ENCODE assay signal across 16 cellular contexts in genomic region chr15:85770722-85771041, GRCh38. TPM values are rescaled to one million over a fixed set of nuclear protein-coding genes. Genes with fewer than 3 reads are reported as not detected.
DNase-seq lines count a peak whose midpoint lies in the region; ATAC-seq and TF ChIP-seq lines count a peak whose summit lies in the region.
"Had no signal": no experiment of that assay in that cellular context is flagged by ENCODE, and none has a peak within 500 bp of the region (broad histone marks: within the 10 kb centered on the region; RNA-seq: fewer than 3 reads in every experiment).

No MANE protein-coding gene starts in this region.

- H4K91ac ChIP-seq in neuronal stem cell (ENCODE audit: low read depth, low read length, poor library complexity) = no peak overlapping the region

- TF ChIP-seq CTCF in upper lobe of left lung (IDR thresholded peaks at IDR 0.05) (no peak), tibial artery (IDR thresholded peaks at IDR 0.05) (no peak)

- peaks cover 17% of the 10 kb centered on the region for H3K36me3 Mint-ChIP-seq in activated T-cell treated with anti-CD3 and anti-CD28 coated beads, Interleukin-2, amount 50 U/mL, for 24 hours (ENCODE audit: low read depth)

- H2BK12ac ChIP-seq in neuronal stem cell (ENCODE audit: low read length) = no peak overlapping the region

- H3K4me1 ChIP-seq in esophagus (ENCODE audit: control insufficient read depth in 2 of 2, insufficient read depth in 2 of 2, low read length in 1 of 2) (peaks cover 12 to 30% of the 10 kb centered on the region in 2 donors), neuronal stem cell (ENCODE audit: control insufficient read depth in 2 of 2, insufficient read depth in 1 of 2, low read depth in 1 of 2, low read length in 2 of 2) (peaks cover 0 to 12% of the 10 kb centered on the region in 2 donors), upper lobe of left lung (peaks cover 7 to 22% (median 17%) of the 10 kb centered on the region in 4 donors), tibial artery (peaks cover 0 to 36% (median 32%) of the 10 kb centered on the region in 4 donors)
- H3K4me1 ChIP-seq: BLaER1 had no signal

- no peak overlapping the region for H2AFZ ChIP-seq in neuronal stem cell (ENCODE audit: low read length)

- no peak overlapping the region for H3K9ac ChIP-seq in neuronal stem cell (ENCODE audit: low read depth, low read length, poor library complexity)
- H3K9ac ChIP-seq: BLaER1 had no signal

- H3K4me3 Mint-ChIP-seq in activated T-cell treated with anti-CD3 and anti-CD28 coated beads, Interleukin-2, amount 50 U/mL, for 24 hours = no peak overlapping the region
- H3K4me3 Mint-ChIP-seq: CD8-positive, alpha-beta T cell; H9 had no signal

- H3K4me3 ChIP-seq in esophagus (ENCODE audit: low read depth in 1 of 2, low read length in 2 of 2) (no peak overlapping the region), neuronal stem cell (ENCODE audit: low read length in 2 of 2) (no peak overlapping the region), upper lobe of left lung (no peak overlapping the region), tibial artery (no peak overlapping the region)
- H3K4me3 ChIP-seq: BLaER1 had no signal

- no peak overlapping the region for H3K4ac ChIP-seq in neuronal stem cell (ENCODE audit: low read length)

- ATAC-seq in upper lobe of left lung (ENCODE audit: low FRiP score in 2 of 2) = no peak
- ATAC-seq in HG03442 (IDR thresholded peaks at IDR 0.05; ENCODE audit: unreplicated experiment) = no peak
- ATAC-seq in HG02885 (IDR thresholded peaks at IDR 0.05; ENCODE audit: poor library complexity, unreplicated experiment) = no peak
- ATAC-seq: CD8-positive, alpha-beta T cell had no signal

- H3K27ac ChIP-seq in esophagus (ENCODE audit: low read depth in 2 of 2, low read length in 1 of 2) = peak overlapping the region; percentile 32 to 73
- H3K27ac ChIP-seq in neuronal stem cell (replicated peaks; ENCODE audit: low read length) = no peak overlapping the region
- H3K27ac ChIP-seq in upper lobe of left lung = peak overlapping the region in 3 of 4 donors; percentile 2 to 74 (median 63)
- peak overlapping the region in 1 of 2 donors; percentile 74 for H3K27ac ChIP-seq in tibial artery
- H3K27ac ChIP-seq: 22Rv1, BLaER1 had no signal

- no peaks in the 10 kb centered on the region for H3K9me3 Mint-ChIP-seq in activated T-cell treated with anti-CD3 and anti-CD28 coated beads, Interleukin-2, amount 50 U/mL, for 24 hours
- H3K9me3 Mint-ChIP-seq: CD8-positive, alpha-beta T cell; H9 had no signal

- peaks cover 6% of the 10 kb centered on the region for H3K4me1 Mint-ChIP-seq in activated T-cell treated with anti-CD3 and anti-CD28 coated beads, Interleukin-2, amount 50 U/mL, for 24 hours (ENCODE audit: low read depth)

- no peak overlapping the region for H3K14ac ChIP-seq in neuronal stem cell (ENCODE audit: low read length)

- H2BK5ac ChIP-seq in neuronal stem cell (ENCODE audit: low read length) = no peak overlapping the region

- no peak for DNase-seq in activated T-cell treated with anti-CD3 and anti-CD28 coated beads, Interleukin-2, amount 50 U/mL, for 24 hours
- no peak for DNase-seq in activated T-cell treated with anti-CD3 and anti-CD28 coated beads, Interleukin-2, amount 50 U/mL, for 48 hours
- no peak for DNase-seq in neuronal stem cell (ENCODE audit: low spot score)
- DNase-seq in upper lobe of left lung = no peak
- no peak for DNase-seq in tibial artery
- DNase-seq: CD8-positive, alpha-beta T cell; DMS79; H9; NCI-H1105 treated with DMSO at 0.1 percent for 48 hours; NCI-H1694 treated with DMSO at 0.1 percent for 48 hours; NK-92 treated with Interleukin-12 subunit alpha and Interleukin-12 subunit beta, amount 100 ng/mL, for 24 hours had no signal

- peak overlapping the region; percentile 40 for H2AK5ac ChIP-seq in neuronal stem cell (ENCODE audit: low read depth, low read length)

- H3K4me2 ChIP-seq in neuronal stem cell (ENCODE audit: insufficient read depth, low read length, poor library complexity, severe bottlenecking) = no peak overlapping the region
- H3K4me2 ChIP-seq: BLaER1 had no signal

- peaks cover 23% of the 10 kb centered on the region for H3K79me1 ChIP-seq in neuronal stem cell (ENCODE audit: low read depth, low read length)

- H3K36me3 ChIP-seq in esophagus (ENCODE audit: control insufficient read depth in 2 of 2, insufficient read depth in 2 of 2, low read length in 1 of 2) (peaks cover 0 to 13% of the 10 kb centered on the region in 2 donors), neuronal stem cell (replicated peaks in 1 of 2; ENCODE audit: control insufficient read depth in 2 of 2, insufficient read depth in 2 of 2, low read length in 2 of 2) (peaks cover 17 to 48% of the 10 kb centered on the region in 2 donors), upper lobe of left lung (peaks cover 0 to 11% (median 0%) of the 10 kb centered on the region in 4 donors), tibial artery (peaks cover 0 to 20% (median 6%) of the 10 kb centered on the region in 3 donors)

- H4K8ac ChIP-seq in neuronal stem cell (ENCODE audit: low read depth, low read length) = no peak overlapping the region

- no peaks in the 10 kb centered on the region for H3K27me3 Mint-ChIP-seq in activated T-cell treated with anti-CD3 and anti-CD28 coated beads, Interleukin-2, amount 50 U/mL, for 24 hours

- no peak for TF ChIP-seq EP300 in upper lobe of left lung (IDR thresholded peaks at IDR 0.05)

- H2BK120ac ChIP-seq in neuronal stem cell (ENCODE audit: low read depth, low read length) = no peak overlapping the region

- intact Hi-C loops in tibial artery (cut with DNase I; ENCODE audit: low total_unique reads) = no loop called here

- H3K9me3 ChIP-seq in esophagus (ENCODE audit: control insufficient read depth in 2 of 2, insufficient read depth in 1 of 2, low read depth in 1 of 2, low read length in 1 of 2) (no peaks in the 10 kb centered on the region), neuronal stem cell (replicated peaks in 1 of 2; ENCODE audit: control insufficient read depth in 2 of 2, insufficient read depth in 1 of 2, low read depth in 1 of 2, low read length in 2 of 2) (peaks cover 6 to 21% of the 10 kb centered on the region in 2 donors), upper lobe of left lung (no peaks in the 10 kb centered on the region), tibial artery (no peaks in the 10 kb centered on the region)

- 91 to 92% methylated on average over 7 of the region's 7 CpGs for WGBS in esophagus, 2 donors
- WGBS in neuronal stem cell (ENCODE audit: extremely low coverage in 2 of 2, insufficient read length in 2 of 2, insufficient replicate concordance in 1 of 2), 2 donors = no CpG with 5 or more reads among the region's 7 CpGs
- WGBS in upper lobe of left lung, 2 donors = 95 to 96% methylated on average over 6 to 7 of the region's 7 CpGs

- no peak overlapping the region for H3K23ac ChIP-seq in neuronal stem cell (ENCODE audit: low read depth, low read length, poor library complexity)

- H3K27ac Mint-ChIP-seq in activated T-cell treated with anti-CD3 and anti-CD28 coated beads, Interleukin-2, amount 50 U/mL, for 24 hours = peak overlapping the region; percentile 26
- H3K27ac Mint-ChIP-seq: CD8-positive, alpha-beta T cell had no signal

- no peak for TF ChIP-seq POLR2A in upper lobe of left lung (IDR thresholded peaks at IDR 0.05)

- H2BK15ac ChIP-seq in neuronal stem cell (ENCODE audit: low read length) = no peak overlapping the region

- no peaks in the 10 kb centered on the region for H3K27me3 ChIP-seq in esophagus (ENCODE audit: control insufficient read depth in 1 of 2, insufficient read depth in 2 of 2, low read length in 2 of 2)
- H3K27me3 ChIP-seq in neuronal stem cell (ENCODE audit: control insufficient read depth in 3 of 3, insufficient read depth in 3 of 3, low read depth in 1 of 3, low read length in 3 of 3) = no peaks in the 10 kb centered on the region
- H3K27me3 ChIP-seq in upper lobe of left lung = no peaks in the 10 kb centered on the region
- no peaks in the 10 kb centered on the region for H3K27me3 ChIP-seq in tibial artery
- H3K27me3 ChIP-seq: BLaER1 had no signal

- H3K18ac ChIP-seq in neuronal stem cell (ENCODE audit: low read length) = no peak overlapping the region

RNA-seq across cellular contexts. Expression of gene KLHL25, which starts 24.0 kb away (rescaled TPM):
- polyA plus RNA-seq in esophagus = 1 to 10 TPM; 4.2 to 4.5 TPM
- polyA plus RNA-seq in neuronal stem cell (2013, experiment 1 of 2) = 5.8 TPM
- polyA plus RNA-seq in neuronal stem cell (2013, experiment 2 of 2) = 5.8 TPM
- 10 to 100 TPM in 1 of 6 donors, 1 to 10 TPM in 5; 3.0 to 24.1 (median 5.6) TPM for total RNA-seq in upper lobe of left lung
